10 cellular contexts compared by ENCODE assay signal in genomic region chr20:52031574-52032303, GRCh38.
A peak's percentile ranks its signal among the peaks of the same experiment; 100 is the strongest.
DNase-seq lines count a peak whose midpoint lies in the region; ATAC-seq and TF ChIP-seq lines count a peak whose summit lies in the region.
"Had no signal": no experiment of that assay in that cellular context is flagged by ENCODE, and none has a peak within 500 bp of the region (broad histone marks: within the 10 kb centered on the region; RNA-seq: fewer than 3 reads in every experiment).

No MANE protein-coding gene starts in this region.

- no peak for TF ChIP-seq CTCF in hepatocyte (IDR thresholded peaks at IDR 0.05; ENCODE audit: poor library complexity)
- no peak for TF ChIP-seq CTCF in thoracic aorta (IDR thresholded peaks at IDR 0.05)

- peak; percentile 23 to 35 for DNase-seq in activated T-cell treated with anti-CD3 and anti-CD28 coated beads, Interleukin-2, amount 50 U/mL, for 72 hours
- DNase-seq in activated T-cell treated with anti-CD3 and anti-CD28 coated beads for 4 hours (no peak), hepatocyte (ENCODE audit: low spot score) (peak; percentile 68), thoracic aorta (ENCODE audit: low spot score) (no peak), OCI-M2 (lab: John Stamatoyannopoulos, UW; ENCODE audit: unreplicated experiment) (no peak), NAMALWA (ENCODE audit: low spot score) (no peak)
- peak; percentile 26 for DNase-seq in activated CD8-positive, alpha-beta T cell treated with anti-CD3 and anti-CD28 coated beads, Interleukin-2, amount 10 ng/mL, durations not matched to agents 7 days and 5 days
- DNase-seq: NCI-H1930 had no signal

- H3K4me3 Mint-ChIP-seq in activated T-cell treated with anti-CD3 and anti-CD28 coated beads, Interleukin-2, amount 50 U/mL, for 72 hours = peak overlapping the region; percentile 45 to 55
- no peak overlapping the region for H3K4me3 Mint-ChIP-seq in activated CD8-positive, alpha-beta T cell treated with anti-CD3 and anti-CD28 coated beads, Interleukin-2, amount 10 ng/mL, durations not matched to agents 7 days and 5 days
- H3K4me3 Mint-ChIP-seq: stimulated activated memory B cell treated with anti-CD40 and anti-IgM and Interleukin-4, amounts not matched to agents 10 μg/mL and 1 μg/mL and 100 μg/mL, for 72 hours had no signal

- H3K9me3 Mint-ChIP-seq in activated T-cell treated with anti-CD3 and anti-CD28 coated beads, Interleukin-2, amount 50 U/mL, for 72 hours = no peaks in the 10 kb centered on the region
- no peaks in the 10 kb centered on the region for H3K9me3 Mint-ChIP-seq in activated CD8-positive, alpha-beta T cell treated with anti-CD3 and anti-CD28 coated beads, Interleukin-2, amount 10 ng/mL, durations not matched to agents 7 days and 5 days (ENCODE audit: insufficient read depth)
- H3K9me3 Mint-ChIP-seq: stimulated activated memory B cell treated with anti-CD40 and anti-IgM and Interleukin-4, amounts not matched to agents 10 μg/mL and 1 μg/mL and 100 μg/mL, for 72 hours had no signal

- H3K4me1 Mint-ChIP-seq in activated T-cell treated with anti-CD3 and anti-CD28 coated beads, Interleukin-2, amount 50 U/mL, for 72 hours (ENCODE audit: low read depth) = peaks cover 25% of the 10 kb centered on the region
- peaks cover 14% of the 10 kb centered on the region for H3K4me1 Mint-ChIP-seq in activated CD8-positive, alpha-beta T cell treated with anti-CD3 and anti-CD28 coated beads, Interleukin-2, amount 10 ng/mL, durations not matched to agents 7 days and 5 days (ENCODE audit: low read depth)
- H3K4me1 Mint-ChIP-seq: stimulated activated memory B cell treated with anti-CD40 and anti-IgM and Interleukin-4, amounts not matched to agents 10 μg/mL and 1 μg/mL and 100 μg/mL, for 72 hours had no signal

- peak; percentile 81 to 91 for ATAC-seq in activated T-cell treated with anti-CD3 and anti-CD28 coated beads, Interleukin-2, amount 50 U/mL, for 72 hours (replicated peaks in 1 of 2)
- ATAC-seq in activated CD8-positive, alpha-beta T cell treated with anti-CD3 and anti-CD28 coated beads, Interleukin-2, amount 10 ng/mL, durations not matched to agents 7 days and 5 days = no peak
- no peak for ATAC-seq in thoracic aorta (ENCODE audit: insufficient number of reproducible peaks, low FRiP score, low read depth)
- no peak for ATAC-seq in HG03196 (IDR thresholded peaks at IDR 0.05; ENCODE audit: unreplicated experiment)
- ATAC-seq: stimulated activated memory B cell treated with anti-CD40 and anti-IgM and Interleukin-4, amounts not matched to agents 10 μg/mL and 1 μg/mL and 100 μg/mL, for 72 hours had no signal

- H3K27ac Mint-ChIP-seq in activated T-cell treated with anti-CD3 and anti-CD28 coated beads, Interleukin-2, amount 50 U/mL, for 72 hours = peak overlapping the region; percentile 7
- no peak overlapping the region for H3K27ac Mint-ChIP-seq in activated CD8-positive, alpha-beta T cell treated with anti-CD3 and anti-CD28 coated beads, Interleukin-2, amount 10 ng/mL, durations not matched to agents 7 days and 5 days
- H3K27ac Mint-ChIP-seq: stimulated activated memory B cell treated with anti-CD40 and anti-IgM and Interleukin-4, amounts not matched to agents 10 μg/mL and 1 μg/mL and 100 μg/mL, for 72 hours had no signal

- H3K4me2 ChIP-seq in hepatocyte = peak overlapping the region; percentile 58

- CTCF ChIA-PET in activated CD8-positive, alpha-beta T cell treated with anti-CD3 and anti-CD28 coated beads, Interleukin-2, amount 10 ng/mL, durations not matched to agents 7 days and 5 days (lab: Charles Lee) = interaction anchor here (1.4 to 1.6 kb wide), 2 partner anchors 16 to 51 kb away, joined by 3 to 5 read pairs; no protein-coding TSS in a partner anchor

- H3K4me3 ChIP-seq in hepatocyte (no peak overlapping the region), thoracic aorta (peak overlapping the region; percentile 46)

- POLR2A ChIA-PET in activated CD8-positive, alpha-beta T cell treated with anti-CD3 and anti-CD28 coated beads, Interleukin-2, amount 10 ng/mL, durations not matched to agents 7 days and 5 days (lab: Charles Lee) = interaction anchor here (0.6 to 1.0 kb wide), 2 partner anchors 16 to 120 kb away, joined by 3 to 4 read pairs; no protein-coding TSS in a partner anchor

- H4K20me1 ChIP-seq in hepatocyte (ENCODE audit: insufficient read depth, poor library complexity, severe bottlenecking) = no peaks in the 10 kb centered on the region

- peak overlapping the region; percentile 88 for H3K27ac ChIP-seq in hepatocyte
- H3K27ac ChIP-seq in thoracic aorta = no peak overlapping the region

- no peaks in the 10 kb centered on the region for H3K79me2 ChIP-seq in hepatocyte

- H3K27me3 Mint-ChIP-seq in activated T-cell treated with anti-CD3 and anti-CD28 coated beads, Interleukin-2, amount 50 U/mL, for 72 hours (ENCODE audit: low read depth) = no peaks in the 10 kb centered on the region
- H3K27me3 Mint-ChIP-seq in activated CD8-positive, alpha-beta T cell treated with anti-CD3 and anti-CD28 coated beads, Interleukin-2, amount 10 ng/mL, durations not matched to agents 7 days and 5 days (ENCODE audit: low read depth) = no peaks in the 10 kb centered on the region

- H3K9me2 ChIP-seq in hepatocyte (replicated peaks; ENCODE audit: insufficient read depth) = no peaks in the 10 kb centered on the region

- whole genome bisulfite sequencing in hepatocyte (ENCODE audit: low lambda C conversion rate, missing lambda C conversion rate) = 6% methylated on average over 14 of the region's 14 CpGs

- H3K4me1 ChIP-seq in hepatocyte (ENCODE audit: insufficient read depth) = peaks cover 29% of the 10 kb centered on the region
- peaks cover 5 to 8% of the 10 kb centered on the region in 2 donors for H3K4me1 ChIP-seq in thoracic aorta (ENCODE audit: control insufficient read depth in 1 of 2, low read depth in 2 of 2)

- peak overlapping the region; percentile 23 for H2AFZ ChIP-seq in hepatocyte

- H3K9me3 ChIP-seq in hepatocyte (ENCODE audit: low read depth) = no peaks in the 10 kb centered on the region
- no peaks in the 10 kb centered on the region for H3K9me3 ChIP-seq in thoracic aorta

- H3K36me3 Mint-ChIP-seq in activated T-cell treated with anti-CD3 and anti-CD28 coated beads, Interleukin-2, amount 50 U/mL, for 72 hours (ENCODE audit: insufficient read depth in 2 of 2) = no peaks in the 10 kb centered on the region
- H3K36me3 Mint-ChIP-seq in activated CD8-positive, alpha-beta T cell treated with anti-CD3 and anti-CD28 coated beads, Interleukin-2, amount 10 ng/mL, durations not matched to agents 7 days and 5 days (ENCODE audit: low read depth) = no peaks in the 10 kb centered on the region
- H3K36me3 Mint-ChIP-seq: stimulated activated memory B cell treated with anti-CD40 and anti-IgM and Interleukin-4, amounts not matched to agents 10 μg/mL and 1 μg/mL and 100 μg/mL, for 72 hours had no signal

- H3K36me3 ChIP-seq in hepatocyte (replicated peaks; ENCODE audit: insufficient read depth, low read depth) (no peaks in the 10 kb centered on the region), thoracic aorta (no peaks in the 10 kb centered on the region)

- H3K27me3 ChIP-seq in hepatocyte (no peaks in the 10 kb centered on the region), thoracic aorta (replicated peaks; ENCODE audit: insufficient read depth) (no peaks in the 10 kb centered on the region)

Comparison
In these comparisons a context has a peak if more than half of its experiments do, and no peak if none do; other contexts are left out.
1. DNase-seq: peak in activated T-cell treated with anti-CD3 and anti-CD28 coated beads, Interleukin-2, amount 50 U/mL, for 72 hours (2 of 2), activated CD8-positive, alpha-beta T cell treated with anti-CD3 and anti-CD28 coated beads, Interleukin-2, amount 10 ng/mL, durations not matched to agents 7 days and 5 days (single experiment) and hepatocyte (single experiment); none in activated T-cell treated with anti-CD3 and anti-CD28 coated beads for 4 hours (single experiment), thoracic aorta (single experiment), OCI-M2 (single experiment) and NAMALWA (single experiment).
2. ATAC-seq: peak in activated T-cell treated with anti-CD3 and anti-CD28 coated beads, Interleukin-2, amount 50 U/mL, for 72 hours (2 of 2); none in activated CD8-positive, alpha-beta T cell treated with anti-CD3 and anti-CD28 coated beads, Interleukin-2, amount 10 ng/mL, durations not matched to agents 7 days and 5 days (single experiment), thoracic aorta (single experiment) and HG03196 (single experiment).